ENCODE assay signal across 17 cellular contexts in the genomic region with DNA sequence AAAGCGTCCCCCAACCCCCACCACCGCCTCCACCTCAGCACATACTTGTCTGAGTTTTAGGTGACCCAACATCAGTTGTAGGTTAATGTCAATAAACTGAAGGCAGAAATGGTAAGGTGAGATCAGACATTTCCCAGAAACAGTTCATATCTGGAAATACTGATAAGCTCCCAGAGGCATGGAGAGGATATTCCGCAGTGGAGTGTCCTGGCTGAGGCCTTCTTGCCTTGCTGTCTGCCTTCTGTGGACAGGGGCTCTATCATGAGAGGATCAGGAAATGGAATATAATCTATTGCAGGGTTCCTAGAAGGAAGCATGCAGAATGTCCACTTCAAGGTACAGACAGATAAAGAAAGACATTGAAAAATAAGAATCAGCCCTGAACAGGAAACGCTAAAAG.
DNase-seq lines count a peak whose midpoint lies in the region; ATAC-seq and TF ChIP-seq lines count a peak whose summit lies in the region.
"Had no signal": no experiment of that assay in that cellular context is flagged by ENCODE, and none has a peak within 500 bp of the region (broad histone marks: within the 10 kb centered on the region; RNA-seq: fewer than 3 reads in every experiment).

No MANE protein-coding gene starts in this region.

- peak overlapping the region; percentile 45 for H3K27ac Mint-ChIP-seq in neural crest cell (ENCODE audit: unreplicated experiment)
- H3K27ac Mint-ChIP-seq: CD4-positive, CD25-positive, alpha-beta regulatory T cell; CD8-positive, alpha-beta T cell; HFFc6 had no signal

- no peak for ATAC-seq in heart right ventricle
- ATAC-seq: CD8-positive, alpha-beta T cell had no signal

- H3K4me3 ChIP-seq in cardiac muscle cell = no peak overlapping the region
- H3K4me3 ChIP-seq in heart right ventricle = no peak overlapping the region
- H3K4me3 ChIP-seq: BLaER1, HAP-1 had no signal

- H3K4me1 ChIP-seq in cardiac muscle cell (ENCODE audit: low read depth) (peaks cover 31% of the 10 kb centered on the region), heart right ventricle (peaks cover 0 to 4% (median 0%) of the 10 kb centered on the region in 9 donors)
- H3K4me1 ChIP-seq: BLaER1, HAP-1 had no signal

- TF ChIP-seq CTCF in cardiac muscle cell (IDR thresholded peaks at IDR 0.05; ENCODE audit: low read depth, low read length) = no peak
- no peak for TF ChIP-seq CTCF in heart right ventricle (IDR thresholded peaks at IDR 0.05)
- TF ChIP-seq CTCF in neural crest cell (conservative IDR thresholded peaks at IDR 0.05) = no peak

- H3K27me3 Mint-ChIP-seq in neural crest cell (ENCODE audit: low read depth) = no peaks in the 10 kb centered on the region
- H3K27me3 Mint-ChIP-seq: CD4-positive, CD25-positive, alpha-beta regulatory T cell had no signal

- H3K4me1 Mint-ChIP-seq in neural crest cell = no peaks in the 10 kb centered on the region

- DNase-seq in cardiac muscle cell (ENCODE audit: low read depth in 1 of 2, low spot score in 1 of 2) (peak in 1 of 2 donors; percentile 77), heart right ventricle (no peak), SK-N-DZ (ENCODE audit: low spot score) (peak; percentile 21), neural crest cell (ENCODE audit: low read depth, low spot score) (no peak), NCI-H774 (lab: John Stamatoyannopoulos, UW) (no peak), KBM-7 (no peak), superior temporal gyrus (ENCODE audit: extremely low spot score) (no peak)
- DNase-seq: CD4-positive, CD25-positive, alpha-beta regulatory T cell; CD8-positive, alpha-beta T cell; DMS 273 treated with DMSO at 0.1 percent for 48 hours; DMS79 treated with DMSO at 0.1 percent for 48 hours; GF-D8; GOT3; HFFc6 had no signal

- in situ Hi-C loops in KBM-7 (cut with MboI; ENCODE audit: low pct_unique_long_range_greater_than_20kb, low sequenced_read_pairs) = no loop called here

- WGBS in heart right ventricle, 2 donors = 72 to 80% methylated on average over 4 of the region's 4 CpGs

- no peaks in the 10 kb centered on the region for H3K36me3 Mint-ChIP-seq in neural crest cell (ENCODE audit: low read depth)
- H3K36me3 Mint-ChIP-seq: CD4-positive, CD25-positive, alpha-beta regulatory T cell; CD8-positive, alpha-beta T cell had no signal

- H3K36me3 ChIP-seq in cardiac muscle cell (no peaks in the 10 kb centered on the region), heart right ventricle (no peaks in the 10 kb centered on the region)
- H3K36me3 ChIP-seq: BLaER1, HAP-1 had no signal

- no peak overlapping the region for H3K4me3 Mint-ChIP-seq in neural crest cell
- H3K4me3 Mint-ChIP-seq: CD4-positive, CD25-positive, alpha-beta regulatory T cell; CD8-positive, alpha-beta T cell; HFFc6 had no signal

- peak overlapping the region; percentile 74 for H3K27ac ChIP-seq in cardiac muscle cell
- no peak overlapping the region for H3K27ac ChIP-seq in heart right ventricle
- H3K27ac ChIP-seq: BLaER1, C4-2B had no signal

- H3K9me3 Mint-ChIP-seq in neural crest cell = peaks cover 12% of the 10 kb centered on the region
- H3K9me3 Mint-ChIP-seq: CD8-positive, alpha-beta T cell had no signal

- intact Hi-C loops in heart right ventricle (cut with DNase I) = no loop called here

- no peaks in the 10 kb centered on the region for H3K9me3 ChIP-seq in cardiac muscle cell (ENCODE audit: low read depth)
- peaks cover 0 to 15% (median 4%) of the 10 kb centered on the region in 11 donors for H3K9me3 ChIP-seq in heart right ventricle
- H3K9me3 ChIP-seq: HAP-1 had no signal

- H3K27me3 ChIP-seq in cardiac muscle cell = no peaks in the 10 kb centered on the region
- no peaks in the 10 kb centered on the region for H3K27me3 ChIP-seq in heart right ventricle
- H3K27me3 ChIP-seq: BLaER1 had no signal
